Comparison of ENCODE assay signal across 8 cellular contexts in the genomic region with DNA sequence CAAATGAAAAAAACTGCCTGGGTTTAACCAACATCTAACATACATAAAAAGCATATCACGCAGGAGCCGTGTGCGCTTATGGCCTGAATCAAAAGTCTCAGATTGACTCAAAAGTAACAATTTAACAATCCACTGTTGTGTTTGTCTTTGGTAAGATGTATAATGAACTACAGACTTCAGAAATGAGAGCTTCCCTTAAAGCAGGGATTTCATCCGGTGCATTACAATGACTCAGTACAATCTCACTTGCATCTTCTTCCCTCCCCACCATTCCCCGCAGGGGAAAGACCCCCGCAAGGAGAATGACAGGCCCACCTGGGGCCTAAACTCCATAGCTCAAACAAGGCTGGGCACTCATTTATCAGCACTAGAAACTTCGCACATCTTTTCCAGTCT. TPM values are rescaled to one million over a fixed set of nuclear protein-coding genes. Genes with fewer than 3 reads are reported as not detected.
DNase-seq lines count a peak whose midpoint lies in the region; ATAC-seq and TF ChIP-seq lines count a peak whose summit lies in the region.

No MANE protein-coding gene starts in this region.

- H3K9me3 ChIP-seq in ovary = no peaks in the 10 kb centered on the region

- DNase-seq in AG04449 (ENCODE audit: low read depth, low spot score) (no peak), T-cell (no peak), epithelial cell of proximal tubule (ENCODE audit: low read depth) (peak; percentile 3), ovary (no peak), germinal center (ENCODE audit: low spot score) (no peak), NCI-H2107 (lab: John Stamatoyannopoulos, UW) (no peak)

- H3K36me3 Mint-ChIP-seq in T-cell = peaks cover 3% of the 10 kb centered on the region

- H3K4me3 Mint-ChIP-seq in T-cell = peak overlapping the region; percentile 92 to 95 (median 94)

- H3K27ac ChIP-seq in ovary = peak overlapping the region; percentile 93 to 96

- 10 to 11% (median 10%) methylated on average over 7 of the region's 7 CpGs for WGBS in ovary, 3 donors

- no peaks in the 10 kb centered on the region for H3K27me3 Mint-ChIP-seq in T-cell

- no peak for TF ChIP-seq EP300 in ovary (IDR thresholded peaks at IDR 0.05)

- peaks cover 44 to 56% (median 51%) of the 10 kb centered on the region in 3 donors for H3K4me1 Mint-ChIP-seq in T-cell

- H3K4me1 ChIP-seq in ovary (ENCODE audit: insufficient read depth) = peaks cover 4% of the 10 kb centered on the region

- POLR2A ChIA-PET in AG04449 (lab: Yijun Ruan, JAX) (no interaction called here), T-cell (lab: Charles Lee) (interaction anchor here in 1 of 2 donors (1.0 kb wide), 1 partner anchor 89 kb away, joined by 6 read pairs; no protein-coding TSS in a partner anchor)

- H3K27me3 ChIP-seq in ovary = no peaks in the 10 kb centered on the region

- no peaks in the 10 kb centered on the region for H3K36me3 ChIP-seq in ovary

- TF ChIP-seq POLR2A in ovary (IDR thresholded peaks at IDR 0.05) = no peak

- CTCF ChIA-PET in AG04449 (lab: Yijun Ruan, JAX) = interaction anchor here (1.1 kb wide), 1 partner anchor 147 kb away, joined by 5 read pairs; no protein-coding TSS in a partner anchor
- CTCF ChIA-PET in T-cell (lab: Charles Lee) = interaction anchor here (0.6 to 0.7 kb wide), 2 partner anchors 45 to 46 kb away, joined by 3 read pairs; no protein-coding TSS in a partner anchor

- H3K9me3 Mint-ChIP-seq in T-cell = no peaks in the 10 kb centered on the region

- peak overlapping the region; percentile 88 to 95 for H3K27ac Mint-ChIP-seq in T-cell

- H3K4me3 ChIP-seq in AG04449 (ENCODE audit: low read depth, low read length) (peak overlapping the region; percentile 78), epithelial cell of proximal tubule (ENCODE audit: low read depth, low read length) (peak overlapping the region; percentile 87), ovary (peak overlapping the region; percentile 96)

- TF ChIP-seq CTCF in AG04449 (IDR thresholded peaks at IDR 0.05; ENCODE audit: insufficient read depth, low read length, missing control alignments) = no peak
- TF ChIP-seq CTCF in epithelial cell of proximal tubule (conservative IDR thresholded peaks at IDR 0.05; ENCODE audit: low read depth, low read length) = no peak
- no peak for TF ChIP-seq CTCF in ovary (IDR thresholded peaks at IDR 0.05)

- ATAC-seq in GM18519 (IDR thresholded peaks at IDR 0.05; ENCODE audit: low FRiP score, unreplicated experiment) = peak; percentile 13
- peak; percentile 29 for ATAC-seq in HG03039 (IDR thresholded peaks at IDR 0.05; ENCODE audit: unreplicated experiment)
- no peak for ATAC-seq in T-cell (replicated peaks in 1 of 4)

- intact Hi-C loops in ovary (cut with DNase I) = no loop called here

RNA-seq across cellular contexts. Expression of a gene that starts 1.4 kb away (rescaled TPM):
- total RNA-seq in T-cell (10 to 100 TPM; 50.1 to 55.9 (median 54.2) TPM), epithelial cell of proximal tubule (38.6 and 54.7 TPM in 2 replicates), ovary (10 to 100 TPM; 54.0 to 85.9 (median 74.9) TPM)
- 10 to 100 TPM; 60.0 to 62.5 TPM for polyA plus RNA-seq in ovary

Comparison
In these comparisons a context has a peak if more than half of its experiments do, and no peak if none do; other contexts are left out.
1. ATAC-seq: peak in GM18519 (single experiment) and HG03039 (single experiment); none in T-cell (0 of 4).
2. Peak in every context shown above with its lines, with median percentiles within 50 percentile points of each other: H3K4me3 ChIP-seq.